ENCODE assay signal across 27 cellular contexts in genomic region chr12:128909653-128910052, GRCh38. TPM values are rescaled to one million over a fixed set of nuclear protein-coding genes. Genes with fewer than 3 reads are reported as not detected.
"Had no signal": no experiment of that assay in that cellular context is flagged by ENCODE, and none has a peak within 500 bp of the region (broad histone marks: within the 10 kb centered on the region; RNA-seq: fewer than 3 reads in every experiment).

No MANE protein-coding gene starts in this region.

- H3K27me3 ChIP-seq: ascending aorta, Peyer's patch had no signal

- H3K36me3 ChIP-seq: ascending aorta, Peyer's patch had no signal

- H3K27me3 Mint-ChIP-seq: activated CD4-positive, alpha-beta T cell treated with anti-CD3 and anti-CD28 coated beads, Interleukin-2, amount 10 ng/mL, durations not matched to agents 7 days and 5 days had no signal

- DNase-seq: activated CD4-positive, alpha-beta memory T cell treated with anti-CD3 and anti-CD28 coated beads for 36 hours; activated CD4-positive, alpha-beta T cell treated with anti-CD3 and anti-CD28 coated beads, Interleukin-2, amount 10 ng/mL, durations not matched to agents 7 days and 5 days; activated CD4-positive, CD25-positive, alpha-beta regulatory T cell; activated CD8-positive, alpha-beta memory T cell treated with anti-CD3 and anti-CD28 coated beads for 24 hours; activated effector memory CD4-positive, alpha-beta T cell treated with anti-CD3 and anti-CD28 coated beads, Interleukin-2, amount 50 U/mL, for 16 hours; activated naive CD4-positive, alpha-beta T cell treated with Interleukin-2 at 50 U/mL for 16 hours; activated naive CD8-positive, alpha-beta T cell treated with anti-CD3 and anti-CD28 coated beads, Interleukin-2, amount 50 U/mL, for 24 hours; activated T-cell treated with anti-CD3 and anti-CD28 coated beads, Interleukin-2, amount 50 U/mL, for 4 hours; amniotic stem cell; body of pancreas; KG1; NCI-H1048; NCI-H1694; NCI-H2029; NCI-H345; NCI-H510A; NCI-H526 treated with DMSO at 0.1 percent for 48 hours; NCI-H82; Peyer's patch; SHP77 treated with DMSO at 0.1 percent for 48 hours; T-helper 9 cell had no signal

- H3K4me3 ChIP-seq: ascending aorta, body of pancreas, Peyer's patch had no signal

- H3K27ac Mint-ChIP-seq: activated CD4-positive, alpha-beta memory T cell treated with anti-CD3 and anti-CD28 coated beads for 36 hours; activated CD4-positive, alpha-beta T cell treated with anti-CD3 and anti-CD28 coated beads, Interleukin-2, amount 10 ng/mL, durations not matched to agents 7 days and 5 days; activated naive CD4-positive, alpha-beta T cell treated with anti-CD3 and anti-CD28 coated beads, Interleukin-2, amount 50 U/mL, for 72 hours; activated naive CD8-positive, alpha-beta T cell treated with anti-CD3 and anti-CD28 coated beads, Interleukin-2, amount 50 U/mL, for 24 hours; T-helper 1 cell treated with Interleukin-12 subunit alpha and Interleukin-12 subunit beta and Interleukin-4 antibody, amounts not matched to agents 30 μg/mL and 1 μg/mL, for 36 hours had no signal

- H3K36me3 Mint-ChIP-seq: activated CD4-positive, alpha-beta memory T cell treated with anti-CD3 and anti-CD28 coated beads for 36 hours; activated naive CD4-positive, alpha-beta T cell treated with anti-CD3 and anti-CD28 coated beads, Interleukin-2, amount 50 U/mL, for 72 hours had no signal

- H3K9me3 Mint-ChIP-seq: activated CD4-positive, alpha-beta memory T cell treated with anti-CD3 and anti-CD28 coated beads for 36 hours; activated CD4-positive, alpha-beta T cell treated with anti-CD3 and anti-CD28 coated beads, Interleukin-2, amount 10 ng/mL, durations not matched to agents 7 days and 5 days; activated naive CD4-positive, alpha-beta T cell treated with anti-CD3 and anti-CD28 coated beads, Interleukin-2, amount 50 U/mL, for 72 hours; activated naive CD8-positive, alpha-beta T cell treated with anti-CD3 and anti-CD28 coated beads, Interleukin-2, amount 50 U/mL, for 24 hours; activated T-cell treated with anti-CD3 and anti-CD28 coated beads, Interleukin-2, amount 50 U/mL, for 4 hours; T-helper 1 cell treated with Interleukin-12 subunit alpha and Interleukin-12 subunit beta and Interleukin-4 antibody, amounts not matched to agents 30 μg/mL and 1 μg/mL, for 36 hours had no signal

- ATAC-seq: activated naive CD4-positive, alpha-beta T cell treated with anti-CD3 and anti-CD28 coated beads, Interleukin-2, amount 50 U/mL, for 72 hours; activated naive CD8-positive, alpha-beta T cell treated with anti-CD3 and anti-CD28 coated beads, Interleukin-2, amount 50 U/mL, for 24 hours; activated T-cell treated with anti-CD3 and anti-CD28 coated beads, Interleukin-2, amount 50 U/mL, for 4 hours; body of pancreas had no signal

- H3K9me3 ChIP-seq: ascending aorta, body of pancreas, Peyer's patch had no signal

- H3K4me3 Mint-ChIP-seq: activated CD4-positive, alpha-beta memory T cell treated with anti-CD3 and anti-CD28 coated beads for 36 hours; activated CD4-positive, alpha-beta T cell treated with anti-CD3 and anti-CD28 coated beads, Interleukin-2, amount 10 ng/mL, durations not matched to agents 7 days and 5 days; activated naive CD8-positive, alpha-beta T cell treated with anti-CD3 and anti-CD28 coated beads, Interleukin-2, amount 50 U/mL, for 24 hours; activated T-cell treated with anti-CD3 and anti-CD28 coated beads, Interleukin-2, amount 50 U/mL, for 4 hours; T-helper 1 cell treated with Interleukin-12 subunit alpha and Interleukin-12 subunit beta and Interleukin-4 antibody, amounts not matched to agents 30 μg/mL and 1 μg/mL, for 36 hours had no signal

- H3K27ac ChIP-seq: ascending aorta, body of pancreas, Peyer's patch, RWPE1 had no signal

- H3K4me1 ChIP-seq: ascending aorta, Peyer's patch had no signal

RNA-seq across cellular contexts. Expression of gene GLT1D1, which starts 56.4 kb away (rescaled TPM):
- total RNA-seq: activated CD4-positive, alpha-beta memory T cell treated with anti-CD3 and anti-CD28 coated beads for 36 hours; body of pancreas; LHCN-M2; M059J; Peyer's patch had no signal
